In the genomic region with DNA sequence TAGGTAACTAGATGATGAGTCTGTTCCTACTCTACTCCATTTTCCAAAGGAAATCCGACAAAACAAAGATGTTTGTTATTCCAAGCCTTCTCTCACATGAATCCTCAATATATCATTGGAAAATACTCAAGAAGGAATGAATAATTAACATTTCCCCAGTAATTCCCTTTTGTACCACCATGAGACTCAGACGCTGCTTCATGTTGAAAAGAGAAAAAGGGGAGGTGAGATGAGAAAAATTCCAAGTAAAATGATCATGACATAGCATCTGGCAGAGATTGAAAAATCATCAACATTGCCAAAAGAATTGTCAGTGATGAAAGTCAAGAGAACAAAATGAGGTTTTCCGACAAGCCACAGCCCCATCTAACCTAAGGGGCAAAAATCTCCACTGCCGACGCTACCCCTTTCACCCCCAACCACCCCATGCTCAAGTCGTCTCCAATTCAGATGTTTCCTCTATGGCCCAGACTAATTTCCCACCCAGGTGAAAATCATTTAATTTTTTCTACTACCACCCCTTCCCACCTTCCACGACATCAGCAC, we compare ENCODE assay signal across 8 cellular contexts. TPM values are rescaled to one million over a fixed set of nuclear protein-coding genes. Genes with fewer than 3 reads are reported as not detected.
DNase-seq lines count a peak whose midpoint lies in the region; ATAC-seq and TF ChIP-seq lines count a peak whose summit lies in the region.

No MANE protein-coding gene starts in this region.

- ATAC-seq in T-cell (replicated peaks in 1 of 4) (no peak), GM18870 (IDR thresholded peaks at IDR 0.05; ENCODE audit: unreplicated experiment) (no peak), GM19467 (IDR thresholded peaks at IDR 0.05; ENCODE audit: unreplicated experiment) (no peak)

- peak; percentile 28 for TF ChIP-seq CTCF in fibroblast of pulmonary artery (IDR thresholded peaks at IDR 0.05; ENCODE audit: low read length, missing control alignments)

- H3K36me3 Mint-ChIP-seq in activated naive CD4-positive, alpha-beta T cell treated with anti-CD3 and anti-CD28 coated beads, Interleukin-2, amount 10 ng/mL, durations not matched to agents 7 days and 5 days: peaks cover 13% of the 10 kb centered on the region
- H3K36me3 Mint-ChIP-seq in T-cell: peaks cover 2% of the 10 kb centered on the region

- peaks cover 30% of the 10 kb centered on the region for H3K4me1 Mint-ChIP-seq in activated naive CD4-positive, alpha-beta T cell treated with anti-CD3 and anti-CD28 coated beads, Interleukin-2, amount 10 ng/mL, durations not matched to agents 7 days and 5 days
- peaks cover 32 to 41% (median 40%) of the 10 kb centered on the region in 3 donors for H3K4me1 Mint-ChIP-seq in T-cell

- no peaks in the 10 kb centered on the region for H3K27me3 Mint-ChIP-seq in activated naive CD4-positive, alpha-beta T cell treated with anti-CD3 and anti-CD28 coated beads, Interleukin-2, amount 10 ng/mL, durations not matched to agents 7 days and 5 days
- no peaks in the 10 kb centered on the region for H3K27me3 Mint-ChIP-seq in T-cell

- no peaks in the 10 kb centered on the region for H3K9me3 Mint-ChIP-seq in activated naive CD4-positive, alpha-beta T cell treated with anti-CD3 and anti-CD28 coated beads, Interleukin-2, amount 10 ng/mL, durations not matched to agents 7 days and 5 days
- H3K9me3 Mint-ChIP-seq in T-cell: no peaks in the 10 kb centered on the region

- H3K4me3 Mint-ChIP-seq in activated naive CD4-positive, alpha-beta T cell treated with anti-CD3 and anti-CD28 coated beads, Interleukin-2, amount 10 ng/mL, durations not matched to agents 7 days and 5 days: peak overlapping the region; percentile 86
- H3K4me3 Mint-ChIP-seq in T-cell: peak overlapping the region; percentile 88 to 98 (median 90)

- CTCF ChIA-PET in activated naive CD4-positive, alpha-beta T cell treated with anti-CD3 and anti-CD28 coated beads, Interleukin-2, amount 10 ng/mL, durations not matched to agents 7 days and 5 days (lab: Charles Lee): no interaction called here
- CTCF ChIA-PET in T-cell (lab: Charles Lee): no interaction called here

- DNase-seq in activated naive CD4-positive, alpha-beta T cell treated with anti-CD3 and anti-CD28 coated beads, Interleukin-2, amount 10 ng/mL, durations not matched to agents 7 days and 5 days: no peak
- no peak for DNase-seq in activated naive CD4-positive, alpha-beta T cell treated with anti-CD3 and anti-CD28 coated beads, Interleukin-2, amount 50 U/mL, for 16 hours
- DNase-seq in T-cell: no peak
- DNase-seq in fibroblast of pulmonary artery (ENCODE audit: low read depth): peak; percentile 39
- DNase-seq in pons (ENCODE audit: low spot score): peak; percentile 46
- no peak for DNase-seq in cerebellar nuclear complex (lab: John Stamatoyannopoulos, UW)

- POLR2A ChIA-PET in T-cell (lab: Charles Lee): interaction anchor here in 1 of 2 donors (0.6 kb wide), 1 partner anchor 85 kb away, joined by 3 read pairs; no protein-coding TSS in a partner anchor

- H3K4me3 ChIP-seq in fibroblast of pulmonary artery (replicated peaks; ENCODE audit: low read depth, low read length): peak overlapping the region; percentile 97

- H3K27ac Mint-ChIP-seq in activated naive CD4-positive, alpha-beta T cell treated with anti-CD3 and anti-CD28 coated beads, Interleukin-2, amount 10 ng/mL, durations not matched to agents 7 days and 5 days: peak overlapping the region; percentile 82
- peak overlapping the region; percentile 58 to 78 for H3K27ac Mint-ChIP-seq in T-cell

RNA-seq across cellular contexts. Expression of a gene that starts 1.3 kb away (rescaled TPM):
- total RNA-seq in T-cell: 100 to 1,000 TPM in 3 of 5 donors, 10 to 100 TPM in 2; 58.1 to 118 (median 102) TPM

RNA-seq across cellular contexts. Expression of a gene that starts 28.1 kb away (rescaled TPM):
- 10 to 100 TPM; 21.9 to 26.6 (median 25.7) TPM for total RNA-seq in T-cell

Comparison
In these comparisons a context has a peak if more than half of its experiments do, and no peak if none do; other contexts are left out.
1. DNase-seq: peak in fibroblast of pulmonary artery (single experiment) and pons (single experiment); none in activated naive CD4-positive, alpha-beta T cell treated with anti-CD3 and anti-CD28 coated beads, Interleukin-2, amount 10 ng/mL, durations not matched to agents 7 days and 5 days (single experiment), activated naive CD4-positive, alpha-beta T cell treated with anti-CD3 and anti-CD28 coated beads, Interleukin-2, amount 50 U/mL, for 16 hours (single experiment), T-cell (0 of 34) and cerebellar nuclear complex (0 of 2).